In genomic region chr17:28720247-28720996, GRCh38 we compare ENCODE assay signal across 1 cellular context.
TF ChIP-seq lines count a peak whose summit lies in the region.

No MANE protein-coding gene starts in this region.

TF ChIP-seq in HepG2, 621 proteins besides CTCF, POLR2A, EP300 and RAD21 (continued from another document and continues in another):
- TF ChIP-seq SKIL (CRISPR knock-in tag; IDR thresholded peaks at IDR 0.05; ENCODE audit: borderline replicate concordance): no peak
- no peak for TF ChIP-seq NKX3-1 (CRISPR knock-in tag; IDR thresholded peaks at IDR 0.05)
- TF ChIP-seq HIVEP1 (CRISPR knock-in tag; IDR thresholded peaks at IDR 0.05): no peak
- no peak for TF ChIP-seq FOXO1 (CRISPR knock-in tag; IDR thresholded peaks at IDR 0.05)
- no peak for TF ChIP-seq MEIS1 (CRISPR knock-in tag; IDR thresholded peaks at IDR 0.05; ENCODE audit: borderline replicate concordance)
- no peak for TF ChIP-seq ZNF784 (CRISPR knock-in tag; IDR thresholded peaks at IDR 0.05; ENCODE audit: borderline replicate concordance)
- no peak for TF ChIP-seq MAFK (conservative IDR thresholded peaks at IDR 0.05 in 1 of 2, IDR thresholded peaks at IDR 0.05 in 1 of 2; ENCODE audit: low read length in 2 of 2)
- TF ChIP-seq E2F2 (CRISPR knock-in tag; IDR thresholded peaks at IDR 0.05; ENCODE audit: borderline replicate concordance): no peak
- TF ChIP-seq ZNF678 (CRISPR knock-in tag; IDR thresholded peaks at IDR 0.05): no peak
- TF ChIP-seq NRL (CRISPR knock-in tag; IDR thresholded peaks at IDR 0.05; ENCODE audit: borderline replicate concordance): 0 out of 2 replicates have a peak, but pooled peaks have one; percentile 4
- TF ChIP-seq TAF15 (IDR thresholded peaks at IDR 0.05; ENCODE audit: low read depth, low read length, poor library complexity, severe bottlenecking): no peak
- peak; percentile 69; the same call in 1 of the 2 replicates for TF ChIP-seq ZNF737 (CRISPR knock-in tag; IDR thresholded peaks at IDR 0.05; ENCODE audit: borderline replicate concordance)
- no peak for TF ChIP-seq ZNF841 (CRISPR knock-in tag; IDR thresholded peaks at IDR 0.05; ENCODE audit: borderline replicate concordance)
- no peak for TF ChIP-seq ZNF44 (CRISPR knock-in tag; IDR thresholded peaks at IDR 0.05)
- TF ChIP-seq SAP130 (CRISPR knock-in tag; IDR thresholded peaks at IDR 0.05; ENCODE audit: low read depth): peak; percentile 14; the same call in 1 of the 2 replicates
- no peak for TF ChIP-seq ZNF660 (CRISPR knock-in tag; IDR thresholded peaks at IDR 0.05; ENCODE audit: borderline replicate concordance, low read depth)
- TF ChIP-seq ZNF234 (CRISPR knock-in tag; conservative IDR thresholded peaks at IDR 0.05): no peak
- no peak for TF ChIP-seq TFDP2 (CRISPR knock-in tag; IDR thresholded peaks at IDR 0.05)
- TF ChIP-seq ZKSCAN1 (IDR thresholded peaks at IDR 0.05; ENCODE audit: low read length): no peak
- TF ChIP-seq SMYD3 (CRISPR knock-in tag; IDR thresholded peaks at IDR 0.05): no peak; the same call in 1 of the 2 replicates
- no peak for TF ChIP-seq ZNF619 (CRISPR knock-in tag; IDR thresholded peaks at IDR 0.05)
- peak; percentile 5 for TF ChIP-seq RBM39 (IDR thresholded peaks at IDR 0.05; ENCODE audit: low read depth, low read length, poor library complexity, severe bottlenecking)
- TF ChIP-seq KDM5A (IDR thresholded peaks at IDR 0.05; ENCODE audit: borderline replicate concordance, low read length): 0 out of 2 replicates have a peak, but pooled peaks have one; percentile 17
- TF ChIP-seq KDM4B (CRISPR knock-in tag; IDR thresholded peaks at IDR 0.05): no peak
- TF ChIP-seq AGO2 (optimal IDR thresholded peaks at IDR 0.05; ENCODE audit: low read depth, low read length): peak; percentile 67
- no peak for TF ChIP-seq ZNF333 (CRISPR knock-in tag; IDR thresholded peaks at IDR 0.05; ENCODE audit: borderline replicate concordance)
- no peak for TF ChIP-seq KLF15 (CRISPR knock-in tag; IDR thresholded peaks at IDR 0.05; ENCODE audit: borderline replicate concordance)
- TF ChIP-seq REST (IDR thresholded peaks at IDR 0.05; ENCODE audit: borderline replicate concordance in 1 of 2, low read depth in 1 of 2, low read length in 2 of 2): no peak
- TF ChIP-seq NFIB (CRISPR knock-in tag; IDR thresholded peaks at IDR 0.05; ENCODE audit: borderline replicate concordance): no peak
- no peak for TF ChIP-seq ZNF230 (CRISPR knock-in tag; IDR thresholded peaks at IDR 0.05)
- no peak for TF ChIP-seq ZNF607 (CRISPR knock-in tag; IDR thresholded peaks at IDR 0.05; ENCODE audit: borderline replicate concordance)
- TF ChIP-seq DDIT3 (CRISPR knock-in tag; IDR thresholded peaks at IDR 0.05): no peak
- no peak for TF ChIP-seq ZNF407 (CRISPR knock-in tag; IDR thresholded peaks at IDR 0.05; ENCODE audit: not compliant biosample characterization)
- TF ChIP-seq ZNF883 (CRISPR knock-in tag; IDR thresholded peaks at IDR 0.05; ENCODE audit: not compliant biosample characterization): peak; percentile 0
- TF ChIP-seq CBX1 (IDR thresholded peaks at IDR 0.05; ENCODE audit: low read depth): no peak
- no peak for TF ChIP-seq FUBP1 (CRISPR knock-in tag; IDR thresholded peaks at IDR 0.05; ENCODE audit: borderline replicate concordance)
- no peak for TF ChIP-seq ZNF101 (CRISPR knock-in tag; IDR thresholded peaks at IDR 0.05; ENCODE audit: borderline replicate concordance, low read depth)
- TF ChIP-seq AHR (CRISPR knock-in tag; IDR thresholded peaks at IDR 0.05): no peak
- TF ChIP-seq PLSCR1 (CRISPR knock-in tag; IDR thresholded peaks at IDR 0.05; ENCODE audit: borderline replicate concordance): no peak
- no peak for TF ChIP-seq ZNF343 (CRISPR knock-in tag; IDR thresholded peaks at IDR 0.05)
- TF ChIP-seq ZNF331 (CRISPR knock-in tag; IDR thresholded peaks at IDR 0.05): no peak
- TF ChIP-seq RFX3 (CRISPR knock-in tag; IDR thresholded peaks at IDR 0.05): no peak
- TF ChIP-seq FIP1L1 (IDR thresholded peaks at IDR 0.05; ENCODE audit: borderline replicate concordance, insufficient read depth, low read depth, low read length): no peak
- TF ChIP-seq CBFB (CRISPR knock-in tag; IDR thresholded peaks at IDR 0.05): no peak
- no peak for TF ChIP-seq ZFP1 (CRISPR knock-in tag; IDR thresholded peaks at IDR 0.05)
